Comparison of ENCODE assay signal across 8 cellular contexts in genomic region chr1:240888039-240888786, GRCh38.
A peak's percentile ranks its signal among the peaks of the same experiment; 100 is the strongest.
DNase-seq lines count a peak whose midpoint lies in the region; ATAC-seq and TF ChIP-seq lines count a peak whose summit lies in the region.

No MANE protein-coding gene starts in this region.

- ATAC-seq in HG02981 (IDR thresholded peaks at IDR 0.05; ENCODE audit: unreplicated experiment): peak; percentile 66

- no peaks in the 10 kb centered on the region for H4K20me1 ChIP-seq in osteoblast (ENCODE audit: insufficient read depth, low read length)

- no peaks in the 10 kb centered on the region for H3K27me3 Mint-ChIP-seq in chondrocyte (ENCODE audit: low read depth)

- H3K79me2 ChIP-seq in osteoblast (ENCODE audit: insufficient read depth, low read length): no peaks in the 10 kb centered on the region

- no peak overlapping the region for H3K4me3 Mint-ChIP-seq in chondrocyte (ENCODE audit: unreplicated experiment)

- H3K36me3 ChIP-seq in osteoblast (ENCODE audit: insufficient read depth, low read length): no peaks in the 10 kb centered on the region

- no peak for DNase-seq in AG09319 (ENCODE audit: extremely low read depth, low read depth)
- peak; percentile 61 for DNase-seq in NCI-H69 (lab: John Stamatoyannopoulos, UW)
- no peak for DNase-seq in chondrocyte (ENCODE audit: low spot score)
- no peak for DNase-seq in osteoblast (ENCODE audit: insufficient read length, low spot score, missing footprints)
- DNase-seq in superior temporal gyrus (ENCODE audit: extremely low spot score): no peak
- no peak for DNase-seq in Ammon's horn (ENCODE audit: low spot score)

- no peaks in the 10 kb centered on the region for H3K4me1 ChIP-seq in osteoblast (ENCODE audit: insufficient read depth, low read length)

- H3K4me1 Mint-ChIP-seq in chondrocyte (ENCODE audit: low read depth): no peaks in the 10 kb centered on the region

- H3K9me3 ChIP-seq in osteoblast (ENCODE audit: low read depth, low read length): no peaks in the 10 kb centered on the region

- peaks cover 9% of the 10 kb centered on the region for H3K9me3 Mint-ChIP-seq in chondrocyte (ENCODE audit: low read depth)

- no peak overlapping the region for H3K27ac ChIP-seq in osteoblast (ENCODE audit: low read depth, low read length)

- no peaks in the 10 kb centered on the region for H3K36me3 Mint-ChIP-seq in chondrocyte (ENCODE audit: low read depth)

- no peaks in the 10 kb centered on the region for H3K27me3 ChIP-seq in osteoblast (ENCODE audit: insufficient read depth, low read length)

- H3K4me2 ChIP-seq in osteoblast (ENCODE audit: insufficient read depth, low read length): no peak overlapping the region

- TF ChIP-seq CTCF in AG09319 (IDR thresholded peaks at IDR 0.05; ENCODE audit: low read depth, low read length) (peak; percentile 74), GM12875 (IDR thresholded peaks at IDR 0.05; ENCODE audit: borderline replicate concordance, insufficient read depth, low read depth, low read length) (peak; percentile 70), chondrocyte (IDR thresholded peaks at IDR 0.05) (peak; percentile 91), osteoblast (IDR thresholded peaks at IDR 0.05; ENCODE audit: extremely low read depth, low read depth, low read length) (peak; percentile 60)

- H3K27ac Mint-ChIP-seq in chondrocyte (ENCODE audit: unreplicated experiment): no peak overlapping the region

- H2AFZ ChIP-seq in osteoblast (ENCODE audit: low read length): no peak overlapping the region

- H3K4me3 ChIP-seq in GM12875 (ENCODE audit: low read depth, low read length) (no peak overlapping the region), osteoblast (ENCODE audit: insufficient read depth, low read length) (no peak overlapping the region)
